In genomic region chr16:55144656-55145055, GRCh38 we compare ENCODE assay signal across 26 cellular contexts.
"Had no signal": no experiment of that assay in that cellular context is flagged by ENCODE, and none has a peak within 500 bp of the region (broad histone marks: within the 10 kb centered on the region; RNA-seq: fewer than 3 reads in every experiment).

No MANE protein-coding gene starts in this region.

- H3K4me1 Mint-ChIP-seq: activated B cell treated with CpG ODN at 0.5 μM for 24 hours; activated CD4-positive, alpha-beta T cell treated with anti-CD3 and anti-CD28 coated beads, Interleukin-2, amount 10 ng/mL, durations not matched to agents 24 days and 14 days; activated naive CD8-positive, alpha-beta T cell treated with anti-CD3 and anti-CD28 coated beads, Interleukin-2, amount 50 U/mL, for 24 hours; central memory CD8-positive, alpha-beta T cell; T-cell had no signal

- H3K27ac Mint-ChIP-seq: activated B cell treated with CpG ODN at 0.5 μM for 24 hours; activated CD4-positive, alpha-beta T cell treated with anti-CD3 and anti-CD28 coated beads, Interleukin-2, amount 10 ng/mL, durations not matched to agents 24 days and 14 days; activated naive CD4-positive, alpha-beta T cell treated with anti-CD3 and anti-CD28 coated beads, Interleukin-2, amount 50 U/mL, for 72 hours; activated naive CD8-positive, alpha-beta T cell treated with anti-CD3 and anti-CD28 coated beads, Interleukin-2, amount 50 U/mL, for 24 hours; brain; T-cell had no signal

- H3K36me3 Mint-ChIP-seq: activated naive CD4-positive, alpha-beta T cell treated with anti-CD3 and anti-CD28 coated beads, Interleukin-2, amount 50 U/mL, for 72 hours; brain; T-cell had no signal

- ATAC-seq: activated naive CD4-positive, alpha-beta T cell treated with anti-CD3 and anti-CD28 coated beads, Interleukin-2, amount 50 U/mL, for 72 hours; activated naive CD8-positive, alpha-beta T cell treated with anti-CD3 and anti-CD28 coated beads, Interleukin-2, amount 50 U/mL, for 24 hours; activated T-cell treated with anti-CD3 and anti-CD28 coated beads, Interleukin-2, amount 50 U/mL, for 4 hours; T-cell had no signal

- H3K4me3 Mint-ChIP-seq: activated B cell treated with CpG ODN at 0.5 μM for 24 hours; activated CD4-positive, alpha-beta T cell treated with anti-CD3 and anti-CD28 coated beads, Interleukin-2, amount 10 ng/mL, durations not matched to agents 24 days and 14 days; activated naive CD8-positive, alpha-beta T cell treated with anti-CD3 and anti-CD28 coated beads, Interleukin-2, amount 50 U/mL, for 24 hours; activated T-cell treated with anti-CD3 and anti-CD28 coated beads, Interleukin-2, amount 50 U/mL, for 4 hours; brain; central memory CD8-positive, alpha-beta T cell; T-cell had no signal

- H3K9me3 Mint-ChIP-seq: activated B cell treated with CpG ODN at 0.5 μM for 24 hours; activated CD4-positive, alpha-beta T cell treated with anti-CD3 and anti-CD28 coated beads, Interleukin-2, amount 10 ng/mL, durations not matched to agents 24 days and 14 days; activated naive CD4-positive, alpha-beta T cell treated with anti-CD3 and anti-CD28 coated beads, Interleukin-2, amount 50 U/mL, for 72 hours; activated naive CD8-positive, alpha-beta T cell treated with anti-CD3 and anti-CD28 coated beads, Interleukin-2, amount 50 U/mL, for 24 hours; activated T-cell treated with anti-CD3 and anti-CD28 coated beads, Interleukin-2, amount 50 U/mL, for 4 hours; central memory CD8-positive, alpha-beta T cell; T-cell had no signal

- H3K27me3 Mint-ChIP-seq: activated B cell treated with CpG ODN at 0.5 μM for 24 hours; activated CD4-positive, alpha-beta T cell treated with anti-CD3 and anti-CD28 coated beads, Interleukin-2, amount 10 ng/mL, durations not matched to agents 24 days and 14 days; activated naive CD8-positive, alpha-beta T cell treated with anti-CD3 and anti-CD28 coated beads, Interleukin-2, amount 50 U/mL, for 24 hours; central memory CD8-positive, alpha-beta T cell had no signal

- H3K4me3 ChIP-seq: PC-9, SK-N-MC had no signal

- DNase-seq: activated B cell treated with CpG ODN at 0.5 μM for 24 hours; activated CD4-positive, alpha-beta T cell treated with anti-CD3 and anti-CD28 coated beads for 1 hour; activated CD4-positive, alpha-beta T cell treated with anti-CD3 and anti-CD28 coated beads, Interleukin-2, amount 10 ng/mL, durations not matched to agents 24 days and 14 days; activated CD4-positive, alpha-beta T cell treated with anti-CD3 and anti-CD28 coated beads, Interleukin-2, amount 50 U/mL, for 48 hours; activated CD8-positive, alpha-beta memory T cell treated with anti-CD3 and anti-CD28 coated beads for 24 hours; activated effector memory CD4-positive, alpha-beta T cell treated with anti-CD3 and anti-CD28 coated beads, Interleukin-2, amount 50 U/mL, for 16 hours; activated naive CD4-positive, alpha-beta T cell treated with Interleukin-2 at 50 U/mL for 16 hours; activated naive CD8-positive, alpha-beta T cell treated with anti-CD3 and anti-CD28 coated beads, Interleukin-2, amount 50 U/mL, for 24 hours; activated T-cell treated with anti-CD3 and anti-CD28 coated beads, Interleukin-2, amount 50 U/mL, for 4 hours; amygdala; NCI-H1048; NCI-H146; NCI-H2029; NCI-H345; NCI-H510A; NCI-H69; NK-92 treated with Interleukin-12 subunit alpha and Interleukin-12 subunit beta, amount 100 ng/mL, for 24 hours; PC-9; SIG-M5; T-cell; T-helper 2 cell; T1000 had no signal

- H3K27ac ChIP-seq: PC-9, SK-N-MC had no signal
